ENCODE assay signal across 1 cellular context in the genomic region with DNA sequence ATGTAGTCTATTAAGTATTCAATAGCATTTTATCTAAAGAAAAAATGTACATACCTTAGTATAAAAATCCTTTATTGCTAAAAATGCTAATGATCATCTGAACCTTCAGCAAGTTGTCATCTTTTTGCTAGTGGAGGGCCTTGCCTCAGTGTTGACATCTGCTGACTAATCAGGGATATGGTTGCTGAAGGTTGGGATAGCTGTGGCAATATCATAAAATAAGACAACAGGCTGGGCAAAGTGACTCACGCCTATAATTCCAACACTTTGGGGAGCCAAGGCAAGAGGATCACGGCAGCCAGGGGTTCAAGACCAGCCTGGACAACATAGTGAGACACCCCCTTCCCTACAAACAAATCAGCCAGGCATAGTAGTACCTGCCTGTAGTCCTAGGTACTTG.
TF ChIP-seq lines count a peak whose summit lies in the region.

No MANE protein-coding gene starts in this region.

TF ChIP-seq in IMR-90, 13 proteins besides CTCF, POLR2A, EP300 and RAD21 (continued from another document):
- TF ChIP-seq, protein P1, sequence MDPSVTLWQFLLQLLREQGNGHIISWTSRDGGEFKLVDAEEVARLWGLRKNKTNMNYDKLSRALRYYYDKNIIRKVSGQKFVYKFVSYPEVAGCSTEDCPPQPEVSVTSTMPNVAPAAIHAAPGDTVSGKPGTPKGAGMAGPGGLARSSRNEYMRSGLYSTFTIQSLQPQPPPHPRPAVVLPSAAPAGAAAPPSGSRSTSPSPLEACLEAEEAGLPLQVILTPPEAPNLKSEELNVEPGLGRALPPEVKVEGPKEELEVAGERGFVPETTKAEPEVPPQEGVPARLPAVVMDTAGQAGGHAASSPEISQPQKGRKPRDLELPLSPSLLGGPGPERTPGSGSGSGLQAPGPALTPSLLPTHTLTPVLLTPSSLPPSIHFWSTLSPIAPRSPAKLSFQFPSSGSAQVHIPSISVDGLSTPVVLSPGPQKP (IDR thresholded peaks at IDR 0.05; ENCODE audit: borderline replicate concordance, low read depth, low read length) = no peak
- TF ChIP-seq MXI1 (IDR thresholded peaks at IDR 0.05; ENCODE audit: borderline replicate concordance, low read depth, low read length) = no peak
- no peak for TF ChIP-seq CEBPB (IDR thresholded peaks at IDR 0.05; ENCODE audit: low read depth, low read length)
- TF ChIP-seq CHD1 (IDR thresholded peaks at IDR 0.05; ENCODE audit: low read depth, low read length) = no peak
- no peak for TF ChIP-seq RCOR1 (IDR thresholded peaks at IDR 0.05; ENCODE audit: insufficient replicate concordance, low read length)
- no peak for TF ChIP-seq NFE2L2 (IDR thresholded peaks at IDR 0.05; ENCODE audit: low read depth, low read length)
